ENCODE assay signal across 11 cellular contexts in genomic region chr3:69240651-69241578, GRCh38.
DNase-seq lines count a peak whose midpoint lies in the region; ATAC-seq, FAIRE-seq and TF ChIP-seq lines count a peak whose summit lies in the region.
"Had no signal": no experiment of that assay in that cellular context is flagged by ENCODE, and none has a peak within 500 bp of the region (broad histone marks: within the 10 kb centered on the region; RNA-seq: fewer than 3 reads in every experiment).

No MANE protein-coding gene starts in this region.

- H3K27me3 ChIP-seq in endothelial cell of umbilical vein (ENCODE audit: control insufficient read depth in 2 of 2, insufficient read depth in 2 of 2, low read length in 2 of 2) (no peaks in the 10 kb centered on the region), breast epithelium (no peaks in the 10 kb centered on the region), right cardiac atrium (ENCODE audit: control insufficient read depth, insufficient read depth) (no peaks in the 10 kb centered on the region)

- H3K4me3 ChIP-seq in endothelial cell of umbilical vein (replicated peaks in 1 of 3; ENCODE audit: insufficient read depth in 1 of 3, low read depth in 1 of 3, low read length in 3 of 3): no peak overlapping the region
- no peak overlapping the region for H3K4me3 ChIP-seq in breast epithelium
- H3K4me3 ChIP-seq in right cardiac atrium (ENCODE audit: low read length): no peak overlapping the region

- H3K27ac ChIP-seq in endothelial cell of umbilical vein (ENCODE audit: insufficient read depth, low read depth, low read length) (peak overlapping the region; percentile 90), breast epithelium (no peak overlapping the region), right cardiac atrium (ENCODE audit: low read length) (no peak overlapping the region), RWPE1 (no peak overlapping the region)

- H3K27me3 Mint-ChIP-seq in stimulated activated memory B cell treated with anti-CD40 and anti-IgM and Interleukin-4, amounts not matched to agents 10 μg/mL and 1 μg/mL and 100 μg/mL, for 72 hours: no peaks in the 10 kb centered on the region

- no peaks in the 10 kb centered on the region for H3K9me1 ChIP-seq in endothelial cell of umbilical vein (replicated peaks; ENCODE audit: control insufficient read depth, extremely low read depth, insufficient read depth, low read length)

- H3K4me2 ChIP-seq in endothelial cell of umbilical vein (ENCODE audit: insufficient read depth, low read length): peak overlapping the region; percentile 40

- H3K36me3 ChIP-seq in endothelial cell of umbilical vein (ENCODE audit: control insufficient read depth in 2 of 2, extremely low read depth in 1 of 2, insufficient read depth in 2 of 2, low read length in 2 of 2) (no peaks in the 10 kb centered on the region), breast epithelium (no peaks in the 10 kb centered on the region)

- no peak for TF ChIP-seq CTCF in endothelial cell of umbilical vein (IDR thresholded peaks at IDR 0.05; ENCODE audit: extremely low read depth in 1 of 2, insufficient read depth in 1 of 2, low read depth in 1 of 2, low read length in 2 of 2)
- TF ChIP-seq CTCF in breast epithelium (IDR thresholded peaks at IDR 0.05): no peak
- no peak for TF ChIP-seq CTCF in RWPE1 (conservative IDR thresholded peaks at IDR 0.05; ENCODE audit: low read depth)

- peaks cover 66% of the 10 kb centered on the region for H3K4me1 ChIP-seq in endothelial cell of umbilical vein (ENCODE audit: control insufficient read depth, extremely low read depth, insufficient read depth, low read length)
- H3K4me1 ChIP-seq in breast epithelium: no peaks in the 10 kb centered on the region
- peaks cover 3% of the 10 kb centered on the region for H3K4me1 ChIP-seq in right cardiac atrium (ENCODE audit: control insufficient read depth, insufficient read depth, low read length)

- H3K79me2 ChIP-seq in endothelial cell of umbilical vein (ENCODE audit: control insufficient read depth, insufficient read depth, low read length): peaks cover 6% of the 10 kb centered on the region

- no peak overlapping the region for H3K27ac Mint-ChIP-seq in stimulated activated memory B cell treated with anti-CD40 and anti-IgM and Interleukin-4, amounts not matched to agents 10 μg/mL and 1 μg/mL and 100 μg/mL, for 72 hours

- WGBS in right cardiac atrium: 58% methylated on average over 10 of the region's 10 CpGs

- peak; percentile 43 for FAIRE-seq in endothelial cell of umbilical vein (lab: Jason Lieb, UNC)

- TF ChIP-seq POLR2A in endothelial cell of umbilical vein (IDR thresholded peaks at IDR 0.05; ENCODE audit: low read depth, low read length): no peak
- no peak for TF ChIP-seq POLR2A in breast epithelium (IDR thresholded peaks at IDR 0.05)

- H3K9me3 ChIP-seq in endothelial cell of umbilical vein (replicated peaks; ENCODE audit: control insufficient read depth, insufficient read depth, low read length) (no peaks in the 10 kb centered on the region), breast epithelium (no peaks in the 10 kb centered on the region), right cardiac atrium (ENCODE audit: control insufficient read depth, low read length) (no peaks in the 10 kb centered on the region)

- intact Hi-C loops in endothelial cell of umbilical vein (cut with micrococcal nuclease) (loop anchor here (5.0 kb wide), 2 partner anchors 66 to 171 kb away; no protein-coding TSS in a partner anchor), breast epithelium (cut with DNase I; ENCODE audit: low total_unique reads) (no loop called here), right cardiac atrium (cut with DNase I) (no loop called here)

- no TSS peak for BruUV-seq in endothelial cell of umbilical vein (replicated peaks; lab: Mats Ljungman, UMichigan)

- H3K9me3 Mint-ChIP-seq in stimulated activated memory B cell treated with anti-CD40 and anti-IgM and Interleukin-4, amounts not matched to agents 10 μg/mL and 1 μg/mL and 100 μg/mL, for 72 hours: no peaks in the 10 kb centered on the region

- DNase-seq in endothelial cell of umbilical vein (ENCODE audit: low read depth, low spot score) (peak; percentile 80), breast epithelium (ENCODE audit: low spot score in 2 of 2) (no peak), right cardiac atrium (no peak), RWPE1 (ENCODE audit: low spot score) (no peak)
- DNase-seq: DMS53; stimulated activated CD4-positive, alpha-beta T cell treated with anti-CD3 and anti-CD28 coated beads, Interleukin-1b, Interleukin-23, amount 100 ng/mL, for 48 hours; substantia nigra had no signal

- CTCF ChIA-PET in endothelial cell of umbilical vein (lab: Charles Lee) (interaction anchor here (1.2 to 2.1 kb wide), 4 partner anchors 28 to 65 kb away, joined by 3 to 8 read pairs (median 4); no protein-coding TSS in a partner anchor), RWPE1 (lab: Yijun Ruan, JAX) (interaction anchor here (0.9 kb wide), 1 partner anchor 564 kb away, joined by 5 read pairs; no protein-coding TSS in a partner anchor)

- POLR2A ChIA-PET in endothelial cell of umbilical vein (lab: Charles Lee): no interaction called here
- POLR2A ChIA-PET in RWPE1 (lab: Yijun Ruan, JAX; ENCODE audit: low non-redundant PET): no interaction called here

- H4K20me1 ChIP-seq in endothelial cell of umbilical vein (replicated peaks; ENCODE audit: control insufficient read depth, extremely low read depth, insufficient read depth, low read length): no peaks in the 10 kb centered on the region

- ATAC-seq in GM19452 (IDR thresholded peaks at IDR 0.05; ENCODE audit: unreplicated experiment) (peak; percentile 65), HG03175 (IDR thresholded peaks at IDR 0.05; ENCODE audit: unreplicated experiment) (peak; percentile 72), right cardiac atrium (no peak), GM18873 (IDR thresholded peaks at IDR 0.05; ENCODE audit: low FRiP score, unreplicated experiment) (no peak)
- ATAC-seq in stimulated activated memory B cell treated with anti-CD40 and anti-IgM and Interleukin-4, amounts not matched to agents 10 μg/mL and 1 μg/mL and 100 μg/mL, for 72 hours: peak; percentile 11

- no peak overlapping the region for H2AFZ ChIP-seq in endothelial cell of umbilical vein (ENCODE audit: low read depth, low read length)

- dilution Hi-C loops in endothelial cell of umbilical vein (cut with MboI; ENCODE audit: extremely low pct_ligation_motif_present, low sequenced_read_pairs): no loop called here

- no peaks in the 10 kb centered on the region for H3K36me3 Mint-ChIP-seq in stimulated activated memory B cell treated with anti-CD40 and anti-IgM and Interleukin-4, amounts not matched to agents 10 μg/mL and 1 μg/mL and 100 μg/mL, for 72 hours

- H3K9ac ChIP-seq in endothelial cell of umbilical vein (replicated peaks; ENCODE audit: extremely low read depth, insufficient read depth, low read length): peak overlapping the region; percentile 32

- no peaks in the 10 kb centered on the region for H3K4me1 Mint-ChIP-seq in stimulated activated memory B cell treated with anti-CD40 and anti-IgM and Interleukin-4, amounts not matched to agents 10 μg/mL and 1 μg/mL and 100 μg/mL, for 72 hours

- no peak overlapping the region for H3K4me3 Mint-ChIP-seq in stimulated activated memory B cell treated with anti-CD40 and anti-IgM and Interleukin-4, amounts not matched to agents 10 μg/mL and 1 μg/mL and 100 μg/mL, for 72 hours

TF ChIP-seq in endothelial cell of umbilical vein, 7 proteins besides CTCF, POLR2A, EP300 and RAD21:
- TF ChIP-seq EZH2 (IDR thresholded peaks at IDR 0.05; ENCODE audit: borderline replicate concordance, low read depth, low read length, severe bottlenecking): no peak
- TF ChIP-seq MYC (IDR thresholded peaks at IDR 0.05; ENCODE audit: low read depth, low read length): no peak
- TF ChIP-seq POLR2AphosphoS5 (IDR thresholded peaks at IDR 0.05; ENCODE audit: insufficient read depth, low read depth, low read length): no peak
- no peak for TF ChIP-seq JUN (IDR thresholded peaks at IDR 0.05; ENCODE audit: borderline replicate concordance, insufficient read depth, insufficient read length, low read depth)
- peak; percentile 4 for TF ChIP-seq FOS (IDR thresholded peaks at IDR 0.05; ENCODE audit: borderline replicate concordance, insufficient read depth, low read length)
- TF ChIP-seq GATA2 (IDR thresholded peaks at IDR 0.05; ENCODE audit: insufficient read depth, insufficient read length, low read depth, low read length): peak; percentile 70
- no peak for TF ChIP-seq MAX (IDR thresholded peaks at IDR 0.05; ENCODE audit: insufficient read depth, insufficient read length)

Comparison
In these comparisons a context has a peak if more than half of its experiments do, and no peak if none do; other contexts are left out.
1. ATAC-seq: peak in GM19452 (single experiment), HG03175 (single experiment) and stimulated activated memory B cell treated with anti-CD40 and anti-IgM and Interleukin-4, amounts not matched to agents 10 μg/mL and 1 μg/mL and 100 μg/mL, for 72 hours (single experiment); none in right cardiac atrium (0 of 2) and GM18873 (single experiment).